8 cellular contexts compared by ENCODE assay signal in the genomic region with DNA sequence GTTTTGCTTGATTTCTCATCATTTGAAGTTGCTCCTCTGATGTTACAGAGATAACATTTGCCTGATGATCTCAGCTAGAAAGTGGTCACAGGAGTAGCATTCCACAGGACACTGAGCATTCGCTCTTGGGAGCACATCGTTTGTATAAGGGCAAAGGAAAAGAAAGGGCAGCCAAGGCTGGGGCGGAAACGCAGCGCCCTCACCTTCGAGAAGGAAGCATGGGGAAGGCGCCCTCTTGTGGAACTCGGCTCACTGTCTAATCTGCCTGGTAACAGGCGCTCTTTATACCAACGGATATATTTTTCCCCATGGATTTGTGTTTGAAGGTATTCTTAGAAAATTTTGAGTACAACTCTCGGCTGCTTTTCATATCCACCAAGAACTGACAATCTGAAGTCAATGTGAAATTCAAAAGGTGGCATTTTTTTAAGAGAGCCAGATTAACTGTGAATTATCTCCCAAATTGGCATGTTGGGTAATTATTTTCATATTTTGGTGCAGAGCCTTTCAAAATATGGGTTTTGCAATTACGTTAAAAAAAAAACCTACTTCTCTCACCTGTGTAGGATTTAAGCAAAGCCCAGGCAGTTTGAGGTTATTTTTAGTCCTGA.
DNase-seq lines count a peak whose midpoint lies in the region; ATAC-seq and TF ChIP-seq lines count a peak whose summit lies in the region.

No MANE protein-coding gene starts in this region.

- peak overlapping the region; percentile 35; the same call in 1 of the 2 replicates for H3K4me3 ChIP-seq in Karpas-422 (ENCODE audit: low read length)
- H3K4me3 ChIP-seq in thoracic aorta: peak overlapping the region; percentile 4

- DNase-seq in DMS53 (lab: John Stamatoyannopoulos, UW) (peak; percentile 95), Karpas-422 (peak; percentile 93), RPMI8226 (peak; percentile 90), foreskin keratinocyte (peak in 1 of 2 donors; percentile 60), omental fat pad (ENCODE audit: low spot score) (peak; percentile 70), thoracic aorta (ENCODE audit: low spot score) (peak; percentile 39)
- DNase-seq in activated effector memory CD4-positive, alpha-beta T cell treated with Interleukin-2 at 50 U/mL for 16 hours: peak; percentile 63

- H3K27me3 ChIP-seq in Karpas-422 (ENCODE audit: low read length) (no peaks in the 10 kb centered on the region), foreskin keratinocyte (no peaks in the 10 kb centered on the region), thoracic aorta (replicated peaks; ENCODE audit: insufficient read depth) (no peaks in the 10 kb centered on the region)

- no peak overlapping the region for H3K27ac ChIP-seq in Karpas-422 (ENCODE audit: low read length)
- H3K27ac ChIP-seq in foreskin keratinocyte: no peak overlapping the region
- no peak overlapping the region for H3K27ac ChIP-seq in thoracic aorta

- peak; percentile 84 for ATAC-seq in GM21717 (IDR thresholded peaks at IDR 0.05; ENCODE audit: unreplicated experiment)
- peak; percentile 85 for ATAC-seq in foreskin keratinocyte
- peak; percentile 90 for ATAC-seq in omental fat pad (ENCODE audit: low FRiP score)
- peak; percentile 76 for ATAC-seq in thoracic aorta (ENCODE audit: insufficient number of reproducible peaks, low FRiP score, low read depth)

- TF ChIP-seq CTCF in foreskin keratinocyte (conservative IDR thresholded peaks at IDR 0.05) (peak; percentile 95), omental fat pad (IDR thresholded peaks at IDR 0.05) (no peak), thoracic aorta (IDR thresholded peaks at IDR 0.05) (peak; percentile 75)

- H3K36me3 ChIP-seq in Karpas-422 (ENCODE audit: insufficient read depth, low read length) (no peaks in the 10 kb centered on the region), thoracic aorta (no peaks in the 10 kb centered on the region)

- H3K4me1 ChIP-seq in Karpas-422 (ENCODE audit: low read length): peaks cover 16% of the 10 kb centered on the region
- no peaks in the 10 kb centered on the region for H3K4me1 ChIP-seq in foreskin keratinocyte
- H3K4me1 ChIP-seq in thoracic aorta (ENCODE audit: control insufficient read depth in 1 of 2, low read depth in 2 of 2): peaks cover 8 to 14% of the 10 kb centered on the region in 2 donors

- peak overlapping the region; percentile 52 for H3K4me2 ChIP-seq in Karpas-422 (ENCODE audit: low read depth, low read length, poor library complexity, severe bottlenecking)

- H3K9me2 ChIP-seq in Karpas-422 (replicated peaks; ENCODE audit: insufficient read depth, low read length): no peaks in the 10 kb centered on the region

- no peaks in the 10 kb centered on the region for H3K79me2 ChIP-seq in Karpas-422 (ENCODE audit: low read length)

- H4K20me1 ChIP-seq in Karpas-422 (ENCODE audit: insufficient read depth, low read depth, low read length): no peaks in the 10 kb centered on the region

- H3K9ac ChIP-seq in Karpas-422 (ENCODE audit: low read length): peak overlapping the region; percentile 56

- H3K9me3 ChIP-seq in Karpas-422 (ENCODE audit: low read length): no peaks in the 10 kb centered on the region
- no peaks in the 10 kb centered on the region for H3K9me3 ChIP-seq in thoracic aorta

- H2AFZ ChIP-seq in Karpas-422 (ENCODE audit: low read length): peak overlapping the region; percentile 94

Comparison
In these comparisons a context has a peak if more than half of its experiments do, and no peak if none do; other contexts are left out.
1. CTCF ChIP-seq: peak in foreskin keratinocyte (single experiment) and thoracic aorta (single experiment); none in omental fat pad (0 of 3).
2. Peak in every context shown above with its lines, with median percentiles within 50 percentile points of each other: ATAC-seq.